Comparison of ENCODE assay signal across 10 cellular contexts in the genomic region with DNA sequence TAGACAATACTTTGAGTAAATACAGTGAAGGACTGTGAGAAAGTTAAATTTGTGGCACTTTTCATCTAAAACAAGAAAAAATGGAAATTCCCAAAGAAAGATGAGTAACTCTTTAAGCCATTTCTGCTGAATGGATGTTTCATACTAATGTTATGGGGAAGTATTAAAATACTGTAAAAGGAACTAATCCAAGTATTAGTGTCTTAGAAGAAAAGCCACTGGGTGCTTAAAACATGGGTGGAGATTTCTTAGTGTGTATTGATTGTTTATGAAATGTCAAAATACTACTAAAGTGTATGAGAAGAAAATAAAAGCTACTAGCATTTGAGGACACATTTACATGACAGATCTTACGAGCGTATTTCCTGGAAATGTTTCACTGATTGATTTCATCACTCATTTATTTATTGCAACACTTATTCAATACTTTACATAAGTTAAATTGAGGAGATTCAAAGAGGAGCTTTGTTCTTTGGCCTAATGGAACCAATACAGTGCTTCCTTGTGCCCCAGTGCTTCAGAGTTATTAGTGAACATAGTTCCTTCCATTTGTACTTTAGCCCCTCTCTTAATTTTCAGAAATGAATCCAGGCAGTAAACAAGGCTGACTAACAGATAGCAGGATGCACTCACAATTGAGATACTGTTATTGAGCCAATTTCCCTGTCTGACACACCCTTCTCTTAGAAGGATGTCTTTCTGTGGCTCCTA.
DNase-seq lines count a peak whose midpoint lies in the region; ATAC-seq and TF ChIP-seq lines count a peak whose summit lies in the region.
"Had no signal": no experiment of that assay in that cellular context is flagged by ENCODE, and none has a peak within 500 bp of the region (broad histone marks: within the 10 kb centered on the region; RNA-seq: fewer than 3 reads in every experiment).

No MANE protein-coding gene starts in this region.

- no peak overlapping the region for H3K27ac ChIP-seq in thoracic aorta

- H3K27me3 ChIP-seq in thoracic aorta (replicated peaks; ENCODE audit: insufficient read depth): no peaks in the 10 kb centered on the region

- peak overlapping the region; percentile 68 for H3K4me3 Mint-ChIP-seq in activated naive CD4-positive, alpha-beta T cell treated with anti-CD3 and anti-CD28 coated beads, Interleukin-2, amount 50 U/mL, for 24 hours
- H3K4me3 Mint-ChIP-seq in activated T-helper 1 cell treated with anti-CD3 and anti-CD28 coated beads, Interleukin-12 subunit alpha, Interleukin-12 subunit beta, Interleukin-2, Interleukin-4 antibody, amounts not matched to agents 30 ng/mL and 10 ng/mL and 1 ng/mL, durations not matched to agents 14 hours and 24 hours and 36 hours: peak overlapping the region; percentile 35
- H3K4me3 Mint-ChIP-seq in immature natural killer cell: peak overlapping the region; percentile 52 to 85 (median 60)

- H3K4me1 ChIP-seq in thoracic aorta (ENCODE audit: control insufficient read depth in 1 of 2, low read depth in 2 of 2): peaks cover 4 to 9% of the 10 kb centered on the region in 2 donors

- H3K36me3 Mint-ChIP-seq in activated naive CD4-positive, alpha-beta T cell treated with anti-CD3 and anti-CD28 coated beads, Interleukin-2, amount 50 U/mL, for 24 hours: peaks cover 1% of the 10 kb centered on the region
- peaks cover 1% of the 10 kb centered on the region for H3K36me3 Mint-ChIP-seq in activated T-helper 1 cell treated with anti-CD3 and anti-CD28 coated beads, Interleukin-12 subunit alpha, Interleukin-12 subunit beta, Interleukin-2, Interleukin-4 antibody, amounts not matched to agents 30 ng/mL and 10 ng/mL and 1 ng/mL, durations not matched to agents 14 hours and 24 hours and 36 hours (ENCODE audit: low read depth)
- no peaks in the 10 kb centered on the region for H3K36me3 Mint-ChIP-seq in immature natural killer cell

- intact Hi-C loops in activated T-helper 1 cell treated with anti-CD3 and anti-CD28 coated beads, Interleukin-12 subunit alpha, Interleukin-12 subunit beta, Interleukin-2, Interleukin-4 antibody, amounts not matched to agents 30 ng/mL and 10 ng/mL and 1 ng/mL, durations not matched to agents 14 hours and 24 hours and 36 hours (cut with micrococcal nuclease): loop anchor here (5.0 to 10.0 kb wide), 4 partner anchors 81 to 802 kb away; a partner anchor contains a TSS

- no peak for TF ChIP-seq CTCF in thoracic aorta (IDR thresholded peaks at IDR 0.05)

- H3K4me3 ChIP-seq in thoracic aorta: peak overlapping the region; percentile 64

- H3K36me3 ChIP-seq in thoracic aorta: no peaks in the 10 kb centered on the region

- H3K27me3 Mint-ChIP-seq in activated naive CD4-positive, alpha-beta T cell treated with anti-CD3 and anti-CD28 coated beads, Interleukin-2, amount 50 U/mL, for 24 hours: no peaks in the 10 kb centered on the region
- no peaks in the 10 kb centered on the region for H3K27me3 Mint-ChIP-seq in activated T-helper 1 cell treated with anti-CD3 and anti-CD28 coated beads, Interleukin-12 subunit alpha, Interleukin-12 subunit beta, Interleukin-2, Interleukin-4 antibody, amounts not matched to agents 30 ng/mL and 10 ng/mL and 1 ng/mL, durations not matched to agents 14 hours and 24 hours and 36 hours (ENCODE audit: insufficient read depth)
- H3K27me3 Mint-ChIP-seq in immature natural killer cell (ENCODE audit: low read depth in 3 of 3): no peaks in the 10 kb centered on the region

- H3K9me3 ChIP-seq in thoracic aorta: no peaks in the 10 kb centered on the region

- peak overlapping the region; percentile 91 for H3K27ac Mint-ChIP-seq in activated naive CD4-positive, alpha-beta T cell treated with anti-CD3 and anti-CD28 coated beads, Interleukin-2, amount 50 U/mL, for 24 hours
- H3K27ac Mint-ChIP-seq in activated T-helper 1 cell treated with anti-CD3 and anti-CD28 coated beads, Interleukin-12 subunit alpha, Interleukin-12 subunit beta, Interleukin-2, Interleukin-4 antibody, amounts not matched to agents 30 ng/mL and 10 ng/mL and 1 ng/mL, durations not matched to agents 14 hours and 24 hours and 36 hours: peak overlapping the region; percentile 59
- peak overlapping the region in 5 of 6 donors; percentile 8 to 86 (median 48) for H3K27ac Mint-ChIP-seq in immature natural killer cell

- DNase-seq in activated naive CD4-positive, alpha-beta T cell (lab: John Stamatoyannopoulos, UW): no peak
- DNase-seq in activated T-helper 1 cell treated with anti-CD3 and anti-CD28 coated beads, Interleukin-12 subunit alpha, Interleukin-12 subunit beta, Interleukin-2, Interleukin-4 antibody, amounts not matched to agents 30 ng/mL and 10 ng/mL and 1 ng/mL, durations not matched to agents 14 hours and 24 hours and 36 hours (ENCODE audit: low spot score): no peak
- peak in 1 of 3 donors; percentile 10 for DNase-seq in immature natural killer cell
- no peak for DNase-seq in thoracic aorta (ENCODE audit: low spot score)
- DNase-seq in stimulated activated CD4-positive, alpha-beta T cell treated with anti-CD3 and anti-CD28 coated beads, Interleukin-2, amount 100 ng/mL, for 48 hours: no peak
- no peak for DNase-seq in effector CD8-positive, alpha-beta T cell (lab: John Stamatoyannopoulos, UW)
- DNase-seq: midbrain had no signal

- H3K9me3 Mint-ChIP-seq in activated naive CD4-positive, alpha-beta T cell treated with anti-CD3 and anti-CD28 coated beads, Interleukin-2, amount 50 U/mL, for 24 hours: peaks cover 9% of the 10 kb centered on the region
- peaks cover 6% of the 10 kb centered on the region for H3K9me3 Mint-ChIP-seq in activated T-helper 1 cell treated with anti-CD3 and anti-CD28 coated beads, Interleukin-12 subunit alpha, Interleukin-12 subunit beta, Interleukin-2, Interleukin-4 antibody, amounts not matched to agents 30 ng/mL and 10 ng/mL and 1 ng/mL, durations not matched to agents 14 hours and 24 hours and 36 hours
- no peaks in the 10 kb centered on the region for H3K9me3 Mint-ChIP-seq in immature natural killer cell

- H3K4me1 Mint-ChIP-seq in activated naive CD4-positive, alpha-beta T cell treated with anti-CD3 and anti-CD28 coated beads, Interleukin-2, amount 50 U/mL, for 24 hours: peaks cover 64% of the 10 kb centered on the region
- peaks cover 60% of the 10 kb centered on the region for H3K4me1 Mint-ChIP-seq in activated T-helper 1 cell treated with anti-CD3 and anti-CD28 coated beads, Interleukin-12 subunit alpha, Interleukin-12 subunit beta, Interleukin-2, Interleukin-4 antibody, amounts not matched to agents 30 ng/mL and 10 ng/mL and 1 ng/mL, durations not matched to agents 14 hours and 24 hours and 36 hours (ENCODE audit: low read depth)
- H3K4me1 Mint-ChIP-seq in immature natural killer cell: peaks cover 40% of the 10 kb centered on the region in 2 donors

- ATAC-seq in thoracic aorta (ENCODE audit: insufficient number of reproducible peaks, low FRiP score, low read depth): no peak
- no peak for ATAC-seq in GM18502 (IDR thresholded peaks at IDR 0.05; ENCODE audit: poor library complexity, unreplicated experiment)
- ATAC-seq: Right ventricle myocardium inferior had no signal
